Comparison of ENCODE assay signal across 8 cellular contexts in genomic region chr3:183825380-183826161, GRCh38. TPM values are rescaled to one million over a fixed set of nuclear protein-coding genes. Genes with fewer than 3 reads are reported as not detected.
DNase-seq lines count a peak whose midpoint lies in the region; ATAC-seq and TF ChIP-seq lines count a peak whose summit lies in the region.

TSS of gene MAP6D1 (minus strand) at chr3:183825577. CDS start at chr3:183825547, 30 bp downstream.

- peak within 1 kb of the TSS; percentile 1 to 60 for H3K4me3 ChIP-seq in body of pancreas

- peaks cover 6% of the 10 kb centered on the region for H3K4me1 Mint-ChIP-seq in T-helper 1 cell treated with Interleukin-12 subunit alpha and Interleukin-12 subunit beta and Interleukin-4 antibody, amounts not matched to agents 30 μg/mL and 1 μg/mL, for 36 hours (ENCODE audit: low read depth)

- ATAC-seq in GM19324 (IDR thresholded peaks at IDR 0.05; ENCODE audit: low FRiP score, unreplicated experiment) (peak; percentile 34), body of pancreas (peak; percentile 72), GM21717 (IDR thresholded peaks at IDR 0.05; ENCODE audit: unreplicated experiment) (no peak)

- peaks cover 0 to 2% of the 10 kb centered on the region in 2 donors for H3K36me3 ChIP-seq in body of pancreas (replicated peaks in 1 of 2; ENCODE audit: insufficient read depth in 1 of 2, low read depth in 2 of 2)

- no peak within 1 kb of the TSS for H3K27ac Mint-ChIP-seq in T-helper 1 cell treated with Interleukin-12 subunit alpha and Interleukin-12 subunit beta and Interleukin-4 antibody, amounts not matched to agents 30 μg/mL and 1 μg/mL, for 36 hours

- TF ChIP-seq POLR2A in body of pancreas (IDR thresholded peaks at IDR 0.05) = peak in 2 of 3 donors; percentile 12 to 15

- H3K27me3 ChIP-seq in body of pancreas = no peaks in the 10 kb centered on the region

- DNase-seq in C1 segment of cervical spinal cord (lab: John Stamatoyannopoulos, UW) = peak in 13 of 14 donors; percentile 19 to 90 (median 79)
- DNase-seq in LHCN-M2 (ENCODE audit: low read depth) = peak; percentile 52
- DNase-seq in body of pancreas = peak; percentile 41 to 61 (median 52)
- DNase-seq in hypothalamus (lab: John Stamatoyannopoulos, UW) = peak in 47 of 51 donors; percentile 13 to 91 (median 69)
- DNase-seq in renal cortical epithelial cell (ENCODE audit: low read depth) = peak; percentile 21

- no peaks in the 10 kb centered on the region for H3K9me3 Mint-ChIP-seq in T-helper 1 cell treated with Interleukin-12 subunit alpha and Interleukin-12 subunit beta and Interleukin-4 antibody, amounts not matched to agents 30 μg/mL and 1 μg/mL, for 36 hours

- H3K4me3 Mint-ChIP-seq in T-helper 1 cell treated with Interleukin-12 subunit alpha and Interleukin-12 subunit beta and Interleukin-4 antibody, amounts not matched to agents 30 μg/mL and 1 μg/mL, for 36 hours = peak within 1 kb of the TSS; percentile 80

- H3K27ac ChIP-seq in body of pancreas = peak within 1 kb of the TSS; percentile 19 to 69 (median 56)

- 3 to 11% methylated on average over 7 to 81 of the region's 82 CpGs for WGBS in body of pancreas, 2 donors

- peaks cover 16% of the 10 kb centered on the region for H3K27me3 Mint-ChIP-seq in T-helper 1 cell treated with Interleukin-12 subunit alpha and Interleukin-12 subunit beta and Interleukin-4 antibody, amounts not matched to agents 30 μg/mL and 1 μg/mL, for 36 hours (ENCODE audit: low read depth)

- TF ChIP-seq CTCF in body of pancreas (IDR thresholded peaks at IDR 0.05) = peak in 4 of 7 experiments; percentile 7 to 38 (median 24)

- peaks cover 29% of the 10 kb centered on the region for H3K4me1 ChIP-seq in body of pancreas

- intact Hi-C loops in body of pancreas (cut with DNase I) = no loop called here

- peaks cover 11% of the 10 kb centered on the region for H3K36me3 Mint-ChIP-seq in T-helper 1 cell treated with Interleukin-12 subunit alpha and Interleukin-12 subunit beta and Interleukin-4 antibody, amounts not matched to agents 30 μg/mL and 1 μg/mL, for 36 hours (ENCODE audit: low read depth)

- no peaks in the 10 kb centered on the region for H3K9me3 ChIP-seq in body of pancreas

RNA-seq across cellular contexts. Expression of gene MAP6D1, which starts in this region (rescaled TPM):
- total RNA-seq in LHCN-M2 (2014; rRNA removed) = 3.1 and 4.6 TPM in 2 replicates
- 3.6 TPM for polyA plus RNA-seq in LHCN-M2 (2012)
- 1 to 10 TPM in 1 of 2 donors, under 1 TPM in 1; 0.99 to 7.0 TPM for total RNA-seq in body of pancreas
- total RNA-seq in renal cortical epithelial cell = 2.3 and 2.5 TPM in 2 replicates

Comparison
In these comparisons a context has a peak if more than half of its experiments do, and no peak if none do; other contexts are left out.
1. DNase-seq: peak in every context shown above with its lines; median percentile 79 in C1 segment of cervical spinal cord; 69 in hypothalamus; 52 in LHCN-M2; 52 in body of pancreas; 21 in renal cortical epithelial cell.